Comparison of ENCODE assay signal across 1 cellular context in genomic region chr10:92891885-92892705, GRCh38.
TF ChIP-seq lines count a peak whose summit lies in the region.

No MANE protein-coding gene starts in this region.

TF ChIP-seq in GM23338, 12 proteins besides CTCF, POLR2A, EP300 and RAD21 (continued from another document):
- TF ChIP-seq ZNF462 (CRISPR knock-in tag; IDR thresholded peaks at IDR 0.05): no peak
